ENCODE assay signal across 23 cellular contexts in the genomic region with DNA sequence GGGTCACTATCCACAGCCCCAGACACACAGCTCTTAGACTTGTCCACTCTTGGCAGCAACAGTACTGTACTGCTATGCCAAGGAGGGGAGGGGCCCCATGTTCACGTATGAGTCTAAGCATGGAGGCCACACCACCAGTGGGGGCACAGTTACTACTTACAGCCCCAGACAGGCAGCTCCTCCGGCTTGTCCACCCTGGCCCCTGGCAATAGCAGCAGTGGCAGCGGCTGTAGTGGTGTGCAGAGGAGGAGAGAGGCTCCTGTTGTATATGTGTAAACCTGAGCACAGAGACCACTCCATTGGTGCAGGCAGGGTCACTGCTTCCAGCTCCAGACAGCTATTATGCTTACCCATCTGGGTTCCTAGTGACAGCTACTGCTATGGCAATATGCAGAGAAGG.
"Had no signal": no experiment of that assay in that cellular context is flagged by ENCODE, and none has a peak within 500 bp of the region (broad histone marks: within the 10 kb centered on the region; RNA-seq: fewer than 3 reads in every experiment).

No MANE protein-coding gene starts in this region.

- H3K4me1 ChIP-seq: colonic mucosa, testis had no signal

- DNase-seq: activated CD4-positive, alpha-beta T cell treated with anti-CD3 and anti-CD28 coated beads for 4 hours; activated CD4-positive, alpha-beta T cell treated with anti-CD3 and anti-CD28 coated beads, Interleukin-2, amount 50 U/mL, for 4 hours; activated naive CD4-positive, alpha-beta T cell; activated T-cell treated with anti-CD3 and anti-CD28 coated beads for 4 hours; activated T-cell treated with anti-CD3 and anti-CD28 coated beads, Interleukin-2, amount 50 U/mL, for 72 hours; anterior cingulate cortex; cerebellar nuclear complex; colonic mucosa; dorsolateral prefrontal cortex; effector memory CD4-positive, alpha-beta T cell; left ventricle myocardium superior; midbrain; naive thymus-derived CD8-positive, alpha-beta T cell; stimulated activated CD4-positive, alpha-beta T cell treated with anti-CD3 and anti-CD28 coated beads, Interleukin-12 subunit alpha, Interleukin-12 subunit beta, amount 100 ng/mL, for 4 hours; stimulated activated CD4-positive, alpha-beta T cell treated with anti-CD3 and anti-CD28 coated beads, Interleukin-4, amount 100 ng/mL, for 1 hour; stimulated activated naive CD8-positive, alpha-beta T cell treated with anti-CD3 and anti-CD28 coated beads, Interleukin-15, Interleukin-2, amounts not matched to agents 100 U/mL and 50 U/mL, for 24 hours; T-helper 1 cell; testis; transverse colon had no signal

- H3K4me3 Mint-ChIP-seq: activated T-cell treated with anti-CD3 and anti-CD28 coated beads, Interleukin-2, amount 50 U/mL, for 72 hours; naive thymus-derived CD8-positive, alpha-beta T cell; T-helper 2 cell treated with Interferon-gamma antibody and Interleukin-4, amounts not matched to agents 5 μg/mL and 100 μg/mL, for 36 hours had no signal

- H3K27me3 Mint-ChIP-seq: naive thymus-derived CD8-positive, alpha-beta T cell had no signal

- ATAC-seq: activated naive CD4-positive, alpha-beta T cell treated with anti-CD3 and anti-CD28 coated beads, Interleukin-2, amount 50 U/mL, for 72 hours; activated T-cell treated with anti-CD3 and anti-CD28 coated beads, Interleukin-2, amount 50 U/mL, for 72 hours; naive thymus-derived CD8-positive, alpha-beta T cell; stimulated activated naive CD8-positive, alpha-beta T cell treated with anti-CD3 and anti-CD28 coated beads, Interleukin-15, Interleukin-2, amounts not matched to agents 100 U/mL and 50 U/mL, for 24 hours had no signal

- H3K36me3 ChIP-seq: colonic mucosa, neutrophil, transverse colon had no signal

- H3K27me3 ChIP-seq: colonic mucosa, dorsolateral prefrontal cortex, neutrophil, testis, transverse colon had no signal

- H3K4me3 ChIP-seq: colonic mucosa, dorsolateral prefrontal cortex, skin epidermis, testis, transverse colon had no signal

- H3K27ac Mint-ChIP-seq: activated naive CD4-positive, alpha-beta T cell treated with anti-CD3 and anti-CD28 coated beads, Interleukin-2, amount 50 U/mL, for 72 hours; activated T-cell treated with anti-CD3 and anti-CD28 coated beads, Interleukin-2, amount 50 U/mL, for 72 hours; T-helper 2 cell treated with Interferon-gamma antibody and Interleukin-4, amounts not matched to agents 5 μg/mL and 100 μg/mL, for 36 hours had no signal

- H3K9me3 ChIP-seq: colonic mucosa, neutrophil, testis had no signal

- H3K27ac ChIP-seq: colonic mucosa, dorsolateral prefrontal cortex, neutrophil, skin epidermis, testis, transverse colon had no signal
